ENCODE assay signal across 1 cellular context in the genomic region with DNA sequence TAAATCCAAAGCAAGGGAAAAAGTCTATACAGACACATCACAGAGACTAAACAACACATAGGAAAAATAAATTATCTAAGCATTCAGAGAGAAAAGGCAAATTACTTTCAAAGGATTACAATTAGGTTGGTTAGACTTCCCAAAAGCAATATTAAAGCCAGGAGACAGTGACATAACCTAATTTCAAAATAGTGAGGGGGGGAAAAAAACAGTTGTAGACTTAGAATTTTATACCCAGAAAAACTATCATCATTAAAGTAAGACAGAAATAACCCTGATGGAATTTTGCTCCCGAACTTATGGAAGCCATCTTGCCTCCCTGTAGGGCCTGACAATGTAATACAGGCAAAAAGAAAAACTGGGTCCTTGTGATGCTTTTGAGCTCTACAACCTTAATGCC.
A peak's percentile ranks its signal among the peaks of the same experiment; 100 is the strongest.
TF ChIP-seq lines count a peak whose summit lies in the region.

No MANE protein-coding gene starts in this region.

TF ChIP-seq in K562, 482 proteins besides CTCF, POLR2A, EP300 and RAD21:
- TF ChIP-seq ZNF76 (CRISPR knock-in tag; IDR thresholded peaks at IDR 0.05; ENCODE audit: borderline replicate concordance) (no peak), YY1 (IDR thresholded peaks at IDR 0.05; ENCODE audit: borderline replicate concordance in 1 of 3, control insufficient read depth in 1 of 3, extremely low read depth in 1 of 3, insufficient read depth in 3 of 3, insufficient read length in 1 of 3, insufficient replicate concordance in 2 of 3, low read depth in 1 of 3, low read length in 2 of 3) (peak in 1 of 3 experiments; percentile 32), CBX3 (IDR thresholded peaks at IDR 0.05; ENCODE audit: borderline replicate concordance in 1 of 2, low read length in 2 of 2) (peak in 1 of 2 experiments; percentile 46; a peak in 1 of 3 replicates), HDGF (IDR thresholded peaks at IDR 0.05) (no peak), PURB (CRISPR knock-in tag; IDR thresholded peaks at IDR 0.05; ENCODE audit: low read depth) (no peak), TRIM28 (IDR thresholded peaks at IDR 0.05) (0 out of 2 replicates have a peak, but pooled peaks have one; percentile 26), ZFP1 (CRISPR knock-in tag; IDR thresholded peaks at IDR 0.05) (peak; percentile 94), ETV5 (CRISPR knock-in tag; IDR thresholded peaks at IDR 0.05; ENCODE audit: low read depth) (no peak), ZNF133 (CRISPR knock-in tag; IDR thresholded peaks at IDR 0.05) (no peak)
- TF ChIP-seq, protein P1, sequence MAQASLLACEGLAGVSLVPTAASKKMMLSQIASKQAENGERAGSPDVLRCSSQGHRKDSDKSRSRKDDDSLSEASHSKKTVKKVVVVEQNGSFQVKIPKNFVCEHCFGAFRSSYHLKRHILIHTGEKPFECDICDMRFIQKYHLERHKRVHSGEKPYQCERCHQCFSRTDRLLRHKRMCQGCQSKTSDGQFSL (CRISPR knock-in tag; IDR thresholded peaks at IDR 0.05) = no peak
- TF ChIP-seq, protein P1 (tag; IDR thresholded peaks at IDR 0.05) = no peak
- TF ChIP-seq, protein P2, sequence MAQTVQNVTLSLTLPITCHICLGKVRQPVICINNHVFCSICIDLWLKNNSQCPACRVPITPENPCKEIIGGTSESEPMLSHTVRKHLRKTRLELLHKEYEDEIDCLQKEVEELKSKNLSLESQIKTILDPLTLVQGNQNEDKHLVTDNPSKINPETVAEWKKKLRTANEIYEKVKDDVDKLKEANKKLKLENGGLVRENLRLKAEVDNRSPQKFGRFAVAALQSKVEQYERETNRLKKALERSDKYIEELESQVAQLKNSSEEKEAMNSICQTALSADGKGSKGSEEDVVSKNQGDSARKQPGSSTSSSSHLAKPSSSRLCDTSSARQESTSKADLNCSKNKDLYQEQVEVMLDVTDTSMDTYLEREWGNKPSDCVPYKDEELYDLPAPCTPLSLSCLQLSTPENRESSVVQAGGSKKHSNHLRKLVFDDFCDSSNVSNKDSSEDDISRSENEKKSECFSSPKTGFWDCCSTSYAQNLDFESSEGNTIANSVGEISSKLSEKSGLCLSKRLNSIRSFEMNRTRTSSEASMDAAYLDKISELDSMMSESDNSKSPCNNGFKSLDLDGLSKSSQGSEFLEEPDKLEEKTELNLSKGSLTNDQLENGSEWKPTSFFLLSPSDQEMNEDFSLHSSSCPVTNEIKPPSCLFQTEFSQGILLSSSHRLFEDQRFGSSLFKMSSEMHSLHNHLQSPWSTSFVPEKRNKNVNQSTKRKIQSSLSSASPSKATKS (CRISPR knock-in tag; IDR thresholded peaks at IDR 0.05) = no peak
- TF ChIP-seq, protein P3, sequence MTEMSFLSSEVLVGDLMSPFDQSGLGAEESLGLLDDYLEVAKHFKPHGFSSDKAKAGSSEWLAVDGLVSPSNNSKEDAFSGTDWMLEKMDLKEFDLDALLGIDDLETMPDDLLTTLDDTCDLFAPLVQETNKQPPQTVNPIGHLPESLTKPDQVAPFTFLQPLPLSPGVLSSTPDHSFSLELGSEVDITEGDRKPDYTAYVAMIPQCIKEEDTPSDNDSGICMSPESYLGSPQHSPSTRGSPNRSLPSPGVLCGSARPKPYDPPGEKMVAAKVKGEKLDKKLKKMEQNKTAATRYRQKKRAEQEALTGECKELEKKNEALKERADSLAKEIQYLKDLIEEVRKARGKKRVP (CRISPR knock-in tag; IDR thresholded peaks at IDR 0.05) = no peak
- TF ChIP-seq, protein P4, sequence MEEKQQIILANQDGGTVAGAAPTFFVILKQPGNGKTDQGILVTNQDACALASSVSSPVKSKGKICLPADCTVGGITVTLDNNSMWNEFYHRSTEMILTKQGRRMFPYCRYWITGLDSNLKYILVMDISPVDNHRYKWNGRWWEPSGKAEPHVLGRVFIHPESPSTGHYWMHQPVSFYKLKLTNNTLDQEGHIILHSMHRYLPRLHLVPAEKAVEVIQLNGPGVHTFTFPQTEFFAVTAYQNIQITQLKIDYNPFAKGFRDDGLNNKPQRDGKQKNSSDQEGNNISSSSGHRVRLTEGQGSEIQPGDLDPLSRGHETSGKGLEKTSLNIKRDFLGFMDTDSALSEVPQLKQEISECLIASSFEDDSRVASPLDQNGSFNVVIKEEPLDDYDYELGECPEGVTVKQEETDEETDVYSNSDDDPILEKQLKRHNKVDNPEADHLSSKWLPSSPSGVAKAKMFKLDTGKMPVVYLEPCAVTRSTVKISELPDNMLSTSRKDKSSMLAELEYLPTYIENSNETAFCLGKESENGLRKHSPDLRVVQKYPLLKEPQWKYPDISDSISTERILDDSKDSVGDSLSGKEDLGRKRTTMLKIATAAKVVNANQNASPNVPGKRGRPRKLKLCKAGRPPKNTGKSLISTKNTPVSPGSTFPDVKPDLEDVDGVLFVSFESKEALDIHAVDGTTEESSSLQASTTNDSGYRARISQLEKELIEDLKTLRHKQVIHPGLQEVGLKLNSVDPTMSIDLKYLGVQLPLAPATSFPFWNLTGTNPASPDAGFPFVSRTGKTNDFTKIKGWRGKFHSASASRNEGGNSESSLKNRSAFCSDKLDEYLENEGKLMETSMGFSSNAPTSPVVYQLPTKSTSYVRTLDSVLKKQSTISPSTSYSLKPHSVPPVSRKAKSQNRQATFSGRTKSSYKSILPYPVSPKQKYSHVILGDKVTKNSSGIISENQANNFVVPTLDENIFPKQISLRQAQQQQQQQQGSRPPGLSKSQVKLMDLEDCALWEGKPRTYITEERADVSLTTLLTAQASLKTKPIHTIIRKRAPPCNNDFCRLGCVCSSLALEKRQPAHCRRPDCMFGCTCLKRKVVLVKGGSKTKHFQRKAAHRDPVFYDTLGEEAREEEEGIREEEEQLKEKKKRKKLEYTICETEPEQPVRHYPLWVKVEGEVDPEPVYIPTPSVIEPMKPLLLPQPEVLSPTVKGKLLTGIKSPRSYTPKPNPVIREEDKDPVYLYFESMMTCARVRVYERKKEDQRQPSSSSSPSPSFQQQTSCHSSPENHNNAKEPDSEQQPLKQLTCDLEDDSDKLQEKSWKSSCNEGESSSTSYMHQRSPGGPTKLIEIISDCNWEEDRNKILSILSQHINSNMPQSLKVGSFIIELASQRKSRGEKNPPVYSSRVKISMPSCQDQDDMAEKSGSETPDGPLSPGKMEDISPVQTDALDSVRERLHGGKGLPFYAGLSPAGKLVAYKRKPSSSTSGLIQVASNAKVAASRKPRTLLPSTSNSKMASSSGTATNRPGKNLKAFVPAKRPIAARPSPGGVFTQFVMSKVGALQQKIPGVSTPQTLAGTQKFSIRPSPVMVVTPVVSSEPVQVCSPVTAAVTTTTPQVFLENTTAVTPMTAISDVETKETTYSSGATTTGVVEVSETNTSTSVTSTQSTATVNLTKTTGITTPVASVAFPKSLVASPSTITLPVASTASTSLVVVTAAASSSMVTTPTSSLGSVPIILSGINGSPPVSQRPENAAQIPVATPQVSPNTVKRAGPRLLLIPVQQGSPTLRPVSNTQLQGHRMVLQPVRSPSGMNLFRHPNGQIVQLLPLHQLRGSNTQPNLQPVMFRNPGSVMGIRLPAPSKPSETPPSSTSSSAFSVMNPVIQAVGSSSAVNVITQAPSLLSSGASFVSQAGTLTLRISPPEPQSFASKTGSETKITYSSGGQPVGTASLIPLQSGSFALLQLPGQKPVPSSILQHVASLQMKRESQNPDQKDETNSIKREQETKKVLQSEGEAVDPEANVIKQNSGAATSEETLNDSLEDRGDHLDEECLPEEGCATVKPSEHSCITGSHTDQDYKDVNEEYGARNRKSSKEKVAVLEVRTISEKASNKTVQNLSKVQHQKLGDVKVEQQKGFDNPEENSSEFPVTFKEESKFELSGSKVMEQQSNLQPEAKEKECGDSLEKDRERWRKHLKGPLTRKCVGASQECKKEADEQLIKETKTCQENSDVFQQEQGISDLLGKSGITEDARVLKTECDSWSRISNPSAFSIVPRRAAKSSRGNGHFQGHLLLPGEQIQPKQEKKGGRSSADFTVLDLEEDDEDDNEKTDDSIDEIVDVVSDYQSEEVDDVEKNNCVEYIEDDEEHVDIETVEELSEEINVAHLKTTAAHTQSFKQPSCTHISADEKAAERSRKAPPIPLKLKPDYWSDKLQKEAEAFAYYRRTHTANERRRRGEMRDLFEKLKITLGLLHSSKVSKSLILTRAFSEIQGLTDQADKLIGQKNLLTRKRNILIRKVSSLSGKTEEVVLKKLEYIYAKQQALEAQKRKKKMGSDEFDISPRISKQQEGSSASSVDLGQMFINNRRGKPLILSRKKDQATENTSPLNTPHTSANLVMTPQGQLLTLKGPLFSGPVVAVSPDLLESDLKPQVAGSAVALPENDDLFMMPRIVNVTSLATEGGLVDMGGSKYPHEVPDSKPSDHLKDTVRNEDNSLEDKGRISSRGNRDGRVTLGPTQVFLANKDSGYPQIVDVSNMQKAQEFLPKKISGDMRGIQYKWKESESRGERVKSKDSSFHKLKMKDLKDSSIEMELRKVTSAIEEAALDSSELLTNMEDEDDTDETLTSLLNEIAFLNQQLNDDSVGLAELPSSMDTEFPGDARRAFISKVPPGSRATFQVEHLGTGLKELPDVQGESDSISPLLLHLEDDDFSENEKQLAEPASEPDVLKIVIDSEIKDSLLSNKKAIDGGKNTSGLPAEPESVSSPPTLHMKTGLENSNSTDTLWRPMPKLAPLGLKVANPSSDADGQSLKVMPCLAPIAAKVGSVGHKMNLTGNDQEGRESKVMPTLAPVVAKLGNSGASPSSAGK (IDR thresholded peaks at IDR 0.05) = no peak
TF ChIP-seq in K562: peak in this region for 4.
